1 cellular context compared by ENCODE assay signal in genomic region chr5:180675036-180675635, GRCh38.
TF ChIP-seq lines count a peak whose summit lies in the region.

No MANE protein-coding gene starts in this region.

TF ChIP-seq in WTC11, 78 proteins besides CTCF, POLR2A, EP300 and RAD21 (continued from another document):
- TF ChIP-seq ZNF532 (CRISPR knock-in tag; IDR thresholded peaks at IDR 0.05; ENCODE audit: borderline replicate concordance): no peak
